In the genomic region with DNA sequence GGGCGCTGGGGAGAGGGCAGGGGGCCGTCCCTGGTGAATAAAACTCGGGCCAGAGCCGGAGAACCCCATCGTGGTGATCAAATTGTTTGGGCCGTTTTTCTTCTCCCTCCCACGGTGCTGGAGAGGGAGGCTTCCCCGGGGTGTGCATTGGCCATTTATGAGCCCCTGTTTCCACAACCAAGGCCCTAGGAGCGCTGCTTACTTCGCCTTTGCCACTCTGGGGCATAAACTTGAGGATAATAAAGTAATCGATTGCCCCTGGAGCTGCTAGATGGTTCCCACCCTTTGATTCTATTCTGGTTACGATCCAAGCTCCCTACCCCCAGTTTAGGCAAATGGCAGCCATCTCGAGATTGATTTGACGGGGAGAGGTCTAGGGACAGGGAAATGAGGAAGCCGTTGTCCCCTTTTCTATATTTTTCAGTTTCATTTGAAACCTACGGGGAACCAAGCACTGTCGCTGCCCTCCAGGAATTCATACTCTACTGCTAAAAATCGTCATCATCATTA, we compare ENCODE assay signal across 8 cellular contexts. TPM values are rescaled to one million over a fixed set of nuclear protein-coding genes. Genes with fewer than 3 reads are reported as not detected.
DNase-seq lines count a peak whose midpoint lies in the region; ATAC-seq and TF ChIP-seq lines count a peak whose summit lies in the region.

No MANE protein-coding gene starts in this region.

- TF ChIP-seq POLR2A in gastrocnemius medialis (IDR thresholded peaks at IDR 0.05): no peak

- H3K79me2 ChIP-seq in hepatocyte: peaks cover 34% of the 10 kb centered on the region

- peaks cover 10% of the 10 kb centered on the region for H3K4me1 ChIP-seq in hepatocyte (ENCODE audit: insufficient read depth)
- H3K4me1 ChIP-seq in gastrocnemius medialis: peaks cover 28 to 30% of the 10 kb centered on the region in 2 donors

- peak overlapping the region; percentile 42 for H3K4me3 ChIP-seq in hepatocyte
- peak overlapping the region; percentile 81 to 98 (median 94) for H3K4me3 ChIP-seq in gastrocnemius medialis

- peaks cover 48% of the 10 kb centered on the region for H3K4me1 Mint-ChIP-seq in CD4-positive, alpha-beta T cell (ENCODE audit: low read depth)
- H3K4me1 Mint-ChIP-seq in activated naive CD8-positive, alpha-beta T cell (ENCODE audit: low read depth): peaks cover 39% of the 10 kb centered on the region

- WGBS in hepatocyte (ENCODE audit: low lambda C conversion rate, missing lambda C conversion rate): 2% methylated on average over 12 of the region's 18 CpGs

- H3K36me3 Mint-ChIP-seq in CD4-positive, alpha-beta T cell (ENCODE audit: low read depth): peaks cover 35% of the 10 kb centered on the region
- peaks cover 4% of the 10 kb centered on the region for H3K36me3 Mint-ChIP-seq in activated naive CD8-positive, alpha-beta T cell

- H3K36me3 ChIP-seq in hepatocyte (replicated peaks; ENCODE audit: insufficient read depth, low read depth) (no peaks in the 10 kb centered on the region), gastrocnemius medialis (peaks cover 2 to 18% of the 10 kb centered on the region in 2 donors)

- peak overlapping the region; percentile 99 for H3K4me3 Mint-ChIP-seq in CD4-positive, alpha-beta T cell
- H3K4me3 Mint-ChIP-seq in activated naive CD8-positive, alpha-beta T cell: peak overlapping the region; percentile 96

- peak overlapping the region; percentile 85 for H3K27ac Mint-ChIP-seq in CD4-positive, alpha-beta T cell
- peak overlapping the region; percentile 28 for H3K27ac Mint-ChIP-seq in activated naive CD8-positive, alpha-beta T cell

- H3K9me3 Mint-ChIP-seq in CD4-positive, alpha-beta T cell: no peaks in the 10 kb centered on the region
- H3K9me3 Mint-ChIP-seq in activated naive CD8-positive, alpha-beta T cell (ENCODE audit: low read depth): no peaks in the 10 kb centered on the region

- TF ChIP-seq CTCF in CD4-positive, alpha-beta T cell (IDR thresholded peaks at IDR 0.05): no peak
- TF ChIP-seq CTCF in hepatocyte (IDR thresholded peaks at IDR 0.05; ENCODE audit: poor library complexity): no peak
- TF ChIP-seq CTCF in gastrocnemius medialis (IDR thresholded peaks at IDR 0.05 in 4 of 5, conservative IDR thresholded peaks at IDR 0.05 in 1 of 5): no peak

- H3K27me3 ChIP-seq in CD4-positive, alpha-beta T cell (ENCODE audit: control insufficient read depth, insufficient read depth, low read length): no peaks in the 10 kb centered on the region
- H3K27me3 ChIP-seq in hepatocyte (no peaks in the 10 kb centered on the region), gastrocnemius medialis (no peaks in the 10 kb centered on the region)

- H2AFZ ChIP-seq in hepatocyte: peak overlapping the region; percentile 86

- H3K9me2 ChIP-seq in hepatocyte (replicated peaks; ENCODE audit: insufficient read depth): no peaks in the 10 kb centered on the region

- no peak for DNase-seq in CD4-positive, alpha-beta T cell
- DNase-seq in KBM-7 (peak; percentile 55), hepatocyte (ENCODE audit: low spot score) (no peak), gastrocnemius medialis (no peak), NCI-H2196 treated with DMSO at 0.1 percent for 48 hours (lab: John Stamatoyannopoulos, UW; ENCODE audit: unreplicated experiment) (no peak)
- no peak for DNase-seq in stimulated activated CD4-positive, alpha-beta T cell treated with anti-CD3 and anti-CD28 coated beads, Interleukin-2, amount 100 ng/mL, for 48 hours

- intact Hi-C loops in CD4-positive, alpha-beta T cell (cut with DNase I, micrococcal nuclease): loop anchor here (1.0 to 10.0 kb wide), 7 partner anchors 30 to 1380 kb away; partner anchors contain the start of genes ARL6IP1 (in 1 of the 2), COQ7 (in 1 of the 2), DCUN1D3 (in 1 of the 2) and GPRC5B (in 1 of the 2)
- intact Hi-C loops in gastrocnemius medialis (cut with DNase I; ENCODE audit: low total_unique reads): loop anchor here (2.0 to 5.0 kb wide), 3 partner anchors 18 to 722 kb away; partner anchors contain the start of genes ARL6IP1, IQCK and KNOP1

- POLR2A ChIA-PET in CD4-positive, alpha-beta T cell (lab: Charles Lee): interaction anchor here (1.0 to 2.4 kb wide), 6 partner anchors 14 to 456 kb away, joined by 3 to 65 read pairs (median 4); partner anchors contain the start of genes COQ7 and VPS35L

- no peaks in the 10 kb centered on the region for H3K9me3 ChIP-seq in CD4-positive, alpha-beta T cell (ENCODE audit: control insufficient read depth, low read length)
- H3K9me3 ChIP-seq in hepatocyte (ENCODE audit: low read depth): no peaks in the 10 kb centered on the region
- no peaks in the 10 kb centered on the region for H3K9me3 ChIP-seq in gastrocnemius medialis

- in situ Hi-C loops in KBM-7 (cut with MboI; ENCODE audit: low pct_unique_long_range_greater_than_20kb, low sequenced_read_pairs) (no loop called here), gastrocnemius medialis (cut with MboI; ENCODE audit: low sequenced_read_pairs in 4 of 4) (loop anchor here in 1 of 4 donors (25.0 kb wide), 1 partner anchor 737 kb away; the partner anchor contains the start of gene RPS15A)

- CTCF ChIA-PET in CD4-positive, alpha-beta T cell (lab: Charles Lee): interaction anchor here (0.9 to 4.1 kb wide), 6 partner anchors 12 to 735 kb away, joined by 3 to 40 read pairs (median 4); partner anchors contain the start of genes RPS15A and VPS35L

- H3K27ac ChIP-seq in CD4-positive, alpha-beta T cell (ENCODE audit: low read depth, low read length): no peak overlapping the region
- H3K27ac ChIP-seq in hepatocyte (peak overlapping the region; percentile 55), gastrocnemius medialis (peak overlapping the region in 3 of 4 donors; percentile 61 to 68 (median 65))

- peaks cover 10% of the 10 kb centered on the region for H4K20me1 ChIP-seq in hepatocyte (ENCODE audit: insufficient read depth, poor library complexity, severe bottlenecking)

- no peaks in the 10 kb centered on the region for H3K27me3 Mint-ChIP-seq in CD4-positive, alpha-beta T cell
- no peaks in the 10 kb centered on the region for H3K27me3 Mint-ChIP-seq in activated naive CD8-positive, alpha-beta T cell

- peak overlapping the region; percentile 83 for H3K4me2 ChIP-seq in hepatocyte

- no peak for ATAC-seq in CD4-positive, alpha-beta T cell (ENCODE audit: poor library complexity)
- no peak for ATAC-seq in gastrocnemius medialis
- ATAC-seq in HG03460 (IDR thresholded peaks at IDR 0.05; ENCODE audit: unreplicated experiment): no peak

RNA-seq across cellular contexts. Expression of gene CCP110, which starts 0.7 kb away (rescaled TPM):
- 10 to 100 TPM; 14.8 to 15.4 TPM for total RNA-seq in CD4-positive, alpha-beta T cell
- total RNA-seq in hepatocyte (9.2 and 12.6 TPM in 2 replicates), gastrocnemius medialis (1 to 10 TPM; 6.8 to 8.8 (median 7.0) TPM)
- polyA plus RNA-seq in hepatocyte: 4.3 and 5.8 TPM in 2 replicates

RNA-seq across cellular contexts. Expression of gene GDE1, which starts 2.5 kb away (rescaled TPM):
- 10 to 100 TPM; 22.0 to 22.2 TPM for total RNA-seq in CD4-positive, alpha-beta T cell
- total RNA-seq in hepatocyte (83.2 and 99.9 TPM in 2 replicates), gastrocnemius medialis (10 to 100 TPM; 48.8 to 64.1 (median 53.7) TPM)
- polyA plus RNA-seq in hepatocyte: 77.6 and 78.4 TPM in 2 replicates

RNA-seq across cellular contexts. Expression of gene VPS35L, which starts 31.1 kb away (rescaled TPM):
- total RNA-seq in CD4-positive, alpha-beta T cell: 10 to 100 TPM; 25.8 to 28.3 TPM
- total RNA-seq in hepatocyte (47.5 and 55.1 TPM in 2 replicates), gastrocnemius medialis (10 to 100 TPM; 16.9 to 29.1 (median 24.8) TPM)
- polyA plus RNA-seq in hepatocyte: 52.8 and 56.1 TPM in 2 replicates
